Comparison of ENCODE assay signal across 15 cellular contexts in the genomic region with DNA sequence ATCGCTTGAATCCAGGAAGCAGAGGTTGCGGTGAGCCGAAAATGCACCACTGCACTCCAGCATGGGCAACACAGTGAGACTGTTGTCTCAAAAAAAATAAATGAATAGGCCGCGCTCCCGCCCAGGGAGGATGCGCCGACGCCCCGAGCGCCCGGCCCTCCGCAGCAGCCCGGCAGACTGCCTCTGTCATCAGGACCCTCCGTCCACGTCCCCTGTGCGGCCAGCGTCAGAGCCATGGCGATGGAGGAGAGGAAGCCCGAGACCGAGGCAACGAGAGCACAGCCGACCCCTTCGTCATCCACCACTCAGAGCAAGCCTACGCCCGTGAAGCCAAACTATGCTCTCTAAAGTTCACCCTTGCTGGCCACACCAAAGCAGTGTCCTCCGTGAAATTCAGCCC. TPM values are rescaled to one million over a fixed set of nuclear protein-coding genes. Genes with fewer than 3 reads are reported as not detected.
DNase-seq lines count a peak whose midpoint lies in the region; ATAC-seq lines count a peak whose summit lies in the region.
"Had no signal": no experiment of that assay in that cellular context is flagged by ENCODE, and none has a peak within 500 bp of the region (broad histone marks: within the 10 kb centered on the region; RNA-seq: fewer than 3 reads in every experiment).

No MANE protein-coding gene starts in this region.

- peaks cover 6% of the 10 kb centered on the region for H3K9me3 Mint-ChIP-seq in activated T-helper 1 cell treated with anti-CD3 and anti-CD28 coated beads, Interleukin-12 subunit alpha, Interleukin-12 subunit beta, Interleukin-2, Interleukin-4 antibody, amounts not matched to agents 30 ng/mL and 10 ng/mL and 1 ng/mL, durations not matched to agents 14 hours and 24 hours and 36 hours
- H3K9me3 Mint-ChIP-seq: CD4-positive, alpha-beta T cell had no signal

- H2BK5ac ChIP-seq in mesenchymal stem cell (ENCODE audit: low read depth, low read length, poor library complexity, severe bottlenecking) = no peak overlapping the region

- H3K4ac ChIP-seq in mesenchymal stem cell (ENCODE audit: low read depth in 1 of 2, low read length in 2 of 2) = no peak overlapping the region

- H3K9ac ChIP-seq in mesenchymal stem cell (ENCODE audit: low read length) = no peak overlapping the region

- H3K4me2 ChIP-seq in mesenchymal stem cell (ENCODE audit: low read length, poor library complexity, severe bottlenecking) = no peak overlapping the region

- no peaks in the 10 kb centered on the region for H3K4me1 Mint-ChIP-seq in activated T-helper 1 cell treated with anti-CD3 and anti-CD28 coated beads, Interleukin-12 subunit alpha, Interleukin-12 subunit beta, Interleukin-2, Interleukin-4 antibody, amounts not matched to agents 30 ng/mL and 10 ng/mL and 1 ng/mL, durations not matched to agents 14 hours and 24 hours and 36 hours (ENCODE audit: low read depth)

- peaks cover 5% of the 10 kb centered on the region for H3K9me3 ChIP-seq in mesenchymal stem cell (ENCODE audit: control insufficient read depth, low read length)
- H3K9me3 ChIP-seq: BE2C had no signal

- no peak overlapping the region for H2BK120ac ChIP-seq in mesenchymal stem cell (ENCODE audit: low read depth, low read length)

- no peak overlapping the region for H2AK5ac ChIP-seq in mesenchymal stem cell (ENCODE audit: low read length, severe bottlenecking)

- intact Hi-C loops in activated T-helper 1 cell treated with anti-CD3 and anti-CD28 coated beads, Interleukin-12 subunit alpha, Interleukin-12 subunit beta, Interleukin-2, Interleukin-4 antibody, amounts not matched to agents 30 ng/mL and 10 ng/mL and 1 ng/mL, durations not matched to agents 14 hours and 24 hours and 36 hours (cut with micrococcal nuclease) = no loop called here

- H3K4me3 ChIP-seq in H7 (ENCODE audit: insufficient read depth, low read depth, low read length) = no peak overlapping the region
- no peak overlapping the region for H3K4me3 ChIP-seq in mesenchymal stem cell (ENCODE audit: insufficient read depth in 1 of 2, low read depth in 1 of 2, low read length in 2 of 2)
- H3K4me3 ChIP-seq: K562 had no signal

- H3K79me1 ChIP-seq in mesenchymal stem cell (replicated peaks; ENCODE audit: low read length, poor library complexity, severe bottlenecking) = no peaks in the 10 kb centered on the region

- H3K4me3 Mint-ChIP-seq in activated T-helper 1 cell treated with anti-CD3 and anti-CD28 coated beads, Interleukin-12 subunit alpha, Interleukin-12 subunit beta, Interleukin-2, Interleukin-4 antibody, amounts not matched to agents 30 ng/mL and 10 ng/mL and 1 ng/mL, durations not matched to agents 14 hours and 24 hours and 36 hours = no peak overlapping the region
- H3K4me3 Mint-ChIP-seq: CD4-positive, alpha-beta T cell had no signal

- H2AFZ ChIP-seq in mesenchymal stem cell (ENCODE audit: low read depth, low read length) = no peak overlapping the region

- H3K4me1 ChIP-seq in mesenchymal stem cell (ENCODE audit: control insufficient read depth, insufficient read depth, low read depth, low read length) = no peaks in the 10 kb centered on the region
- H3K4me1 ChIP-seq: Caco-2 had no signal

- no peak for ATAC-seq in GM19467 (IDR thresholded peaks at IDR 0.05; ENCODE audit: unreplicated experiment)
- ATAC-seq in GM19351 (IDR thresholded peaks at IDR 0.05; ENCODE audit: unreplicated experiment) = no peak
- ATAC-seq: K562 had no signal

- H3K27ac ChIP-seq in mesenchymal stem cell (ENCODE audit: low read length, poor library complexity, severe bottlenecking) = no peak overlapping the region

- WGBS in mesenchymal stem cell = 95% methylated on average over 27 of the region's 27 CpGs

- H3K27me3 ChIP-seq in H7 (ENCODE audit: control insufficient read depth, insufficient read depth, low read length) = no peaks in the 10 kb centered on the region
- no peaks in the 10 kb centered on the region for H3K27me3 ChIP-seq in mesenchymal stem cell (ENCODE audit: control insufficient read depth in 1 of 2, insufficient read depth in 1 of 2, low read length in 2 of 2)
- H3K27me3 ChIP-seq: BE2C had no signal

- no peak overlapping the region for H3K23ac ChIP-seq in mesenchymal stem cell (ENCODE audit: low read length in 2 of 2)

- peak overlapping the region; percentile 48 for H3K27ac Mint-ChIP-seq in activated T-helper 1 cell treated with anti-CD3 and anti-CD28 coated beads, Interleukin-12 subunit alpha, Interleukin-12 subunit beta, Interleukin-2, Interleukin-4 antibody, amounts not matched to agents 30 ng/mL and 10 ng/mL and 1 ng/mL, durations not matched to agents 14 hours and 24 hours and 36 hours
- H3K27ac Mint-ChIP-seq: CD4-positive, alpha-beta T cell had no signal

- DNase-seq in H7 = peak; percentile 25
- no peak for DNase-seq in activated T-helper 1 cell treated with anti-CD3 and anti-CD28 coated beads, Interleukin-12 subunit alpha, Interleukin-12 subunit beta, Interleukin-2, Interleukin-4 antibody, amounts not matched to agents 30 ng/mL and 10 ng/mL and 1 ng/mL, durations not matched to agents 14 hours and 24 hours and 36 hours (ENCODE audit: low spot score)
- DNase-seq in mesenchymal stem cell = no peak
- DNase-seq in NCI-H446 (lab: John Stamatoyannopoulos, UW) = no peak
- DNase-seq in NK-92 treated with Interleukin-12 subunit alpha and Interleukin-12 subunit beta, amount 100 ng/mL, for 24 hours (lab: John Stamatoyannopoulos, UW) = no peak
- DNase-seq: ACHN; BE2C; C1 segment of cervical spinal cord; Caco-2; CD4-positive, alpha-beta T cell; HCEC 1CT; IMR-90 had no signal

- H3K36me3 Mint-ChIP-seq in activated T-helper 1 cell treated with anti-CD3 and anti-CD28 coated beads, Interleukin-12 subunit alpha, Interleukin-12 subunit beta, Interleukin-2, Interleukin-4 antibody, amounts not matched to agents 30 ng/mL and 10 ng/mL and 1 ng/mL, durations not matched to agents 14 hours and 24 hours and 36 hours (ENCODE audit: low read depth) = no peaks in the 10 kb centered on the region

- H2BK15ac ChIP-seq in mesenchymal stem cell (ENCODE audit: low read depth, poor library complexity, severe bottlenecking) = no peak overlapping the region

- no peak overlapping the region for H2BK12ac ChIP-seq in mesenchymal stem cell (ENCODE audit: low read length in 2 of 2)

- no peak overlapping the region for H3K14ac ChIP-seq in mesenchymal stem cell (ENCODE audit: low read length in 2 of 2)

- peak overlapping the region; percentile 34 for H4K91ac ChIP-seq in mesenchymal stem cell (ENCODE audit: low read length)

- no peaks in the 10 kb centered on the region for H3K27me3 Mint-ChIP-seq in activated T-helper 1 cell treated with anti-CD3 and anti-CD28 coated beads, Interleukin-12 subunit alpha, Interleukin-12 subunit beta, Interleukin-2, Interleukin-4 antibody, amounts not matched to agents 30 ng/mL and 10 ng/mL and 1 ng/mL, durations not matched to agents 14 hours and 24 hours and 36 hours (ENCODE audit: insufficient read depth)
- H3K27me3 Mint-ChIP-seq: CD4-positive, alpha-beta T cell had no signal

- no peak overlapping the region for H4K8ac ChIP-seq in mesenchymal stem cell (ENCODE audit: low read length)

- no peak overlapping the region for H3K18ac ChIP-seq in mesenchymal stem cell (ENCODE audit: low read depth in 1 of 2, low read length in 2 of 2)

- H3K36me3 ChIP-seq in H7 (replicated peaks; ENCODE audit: control insufficient read depth, insufficient read depth, low read length) = peaks cover 3% of the 10 kb centered on the region
- peaks cover 3% of the 10 kb centered on the region in 2 experiments for H3K36me3 ChIP-seq in mesenchymal stem cell (ENCODE audit: control insufficient read depth in 1 of 2, insufficient read depth in 2 of 2, low read depth in 1 of 2, low read length in 2 of 2)

RNA-seq across cellular contexts. Expression of a gene that starts 21.4 kb away (rescaled TPM):
- total RNA-seq in H7 (2014; rRNA removed; shearing (Covaris generic)) = 18.4 and 28.1 TPM in 2 replicates
- total RNA-seq in activated T-helper 1 cell treated with anti-CD3 and anti-CD28 coated beads, Interleukin-12 subunit alpha, Interleukin-12 subunit beta, Interleukin-2, Interleukin-4 antibody, amounts not matched to agents 30 ng/mL and 10 ng/mL and 1 ng/mL, durations not matched to agents 14 hours and 24 hours and 36 hours = 28.6 and 29.7 TPM in 2 replicates
- 8.4 TPM for polyA plus RNA-seq in mesenchymal stem cell (2013, experiment 1 of 2)
- 8.1 TPM for polyA plus RNA-seq in mesenchymal stem cell (2013, experiment 2 of 2)

RNA-seq across cellular contexts. Expression of a gene that starts 21.5 kb away (rescaled TPM):
- total RNA-seq in H7 (2014; rRNA removed; shearing (Covaris generic)) = 1,441 and 1,920 TPM in 2 replicates
- 1,540 and 1,586 TPM in 2 replicates for total RNA-seq in activated T-helper 1 cell treated with anti-CD3 and anti-CD28 coated beads, Interleukin-12 subunit alpha, Interleukin-12 subunit beta, Interleukin-2, Interleukin-4 antibody, amounts not matched to agents 30 ng/mL and 10 ng/mL and 1 ng/mL, durations not matched to agents 14 hours and 24 hours and 36 hours
- polyA plus RNA-seq in mesenchymal stem cell (2013, experiment 1 of 2) = 1,728 TPM
- polyA plus RNA-seq in mesenchymal stem cell (2013, experiment 2 of 2) = 1,807 TPM

RNA-seq across cellular contexts. Expression of a gene that starts 47.0 kb away (rescaled TPM):
- 38.4 and 38.7 TPM in 2 replicates for total RNA-seq in H7 (2014; rRNA removed; shearing (Covaris generic))
- total RNA-seq in activated T-helper 1 cell treated with anti-CD3 and anti-CD28 coated beads, Interleukin-12 subunit alpha, Interleukin-12 subunit beta, Interleukin-2, Interleukin-4 antibody, amounts not matched to agents 30 ng/mL and 10 ng/mL and 1 ng/mL, durations not matched to agents 14 hours and 24 hours and 36 hours = 26.0 and 30.6 TPM in 2 replicates
- polyA plus RNA-seq in mesenchymal stem cell (2013, experiment 1 of 2) = 56.0 TPM
- polyA plus RNA-seq in mesenchymal stem cell (2013, experiment 2 of 2) = 52.3 TPM
